In genomic region chr22:23053051-23053707, GRCh38 we compare ENCODE assay signal across 1 cellular context.
TF ChIP-seq lines count a peak whose summit lies in the region.

No MANE protein-coding gene starts in this region.

TF ChIP-seq in HCT116, 20 proteins besides CTCF, POLR2A, EP300 and RAD21 (continued from another document):
- TF ChIP-seq REST (IDR thresholded peaks at IDR 0.05; ENCODE audit: low read depth) = peak; percentile 50
